In the genomic region with DNA sequence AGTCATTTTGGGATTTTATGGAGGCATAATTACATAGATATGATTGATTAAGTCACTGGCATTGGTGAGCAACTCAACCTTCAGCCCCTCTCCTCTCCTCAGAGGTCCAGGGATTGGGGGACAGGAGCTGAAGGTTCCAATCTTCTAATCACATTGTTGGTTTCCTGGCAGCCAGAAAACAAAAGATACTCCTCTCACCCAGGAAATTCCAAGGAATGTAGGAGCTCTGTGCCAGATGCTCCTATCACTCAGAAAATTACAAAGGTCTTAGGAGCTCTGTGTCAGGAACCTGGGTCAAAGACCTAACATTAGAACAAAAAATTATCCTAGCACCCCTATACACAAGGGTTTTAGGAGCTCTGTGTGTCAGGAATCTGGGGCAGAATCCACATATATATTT, we compare ENCODE assay signal across 26 cellular contexts.
"Had no signal": no experiment of that assay in that cellular context is flagged by ENCODE, and none has a peak within 500 bp of the region (broad histone marks: within the 10 kb centered on the region; RNA-seq: fewer than 3 reads in every experiment).

No MANE protein-coding gene starts in this region.

- H3K4me1 ChIP-seq: SJCRH30 had no signal

- DNase-seq: activated CD4-positive, alpha-beta T cell treated with anti-CD3 and anti-CD28 coated beads for 36 hours; activated CD4-positive, alpha-beta T cell treated with anti-CD3 and anti-CD28 coated beads, Interleukin-2, amount 10 ng/mL, durations not matched to agents 7 days and 5 days; activated CD4-positive, alpha-beta T cell treated with anti-CD3 and anti-CD28 coated beads, Interleukin-2, amount 50 U/mL, for 48 hours; activated CD8-positive, alpha-beta T cell treated with anti-CD3 and anti-CD28 coated beads, Interleukin-2, amount 10 ng/mL, durations not matched to agents 7 days and 5 days; activated gamma-delta T cell; activated naive CD4-positive, alpha-beta T cell treated with Interleukin-2 at 50 U/mL for 16 hours; activated naive CD8-positive, alpha-beta T cell treated with anti-CD3 and anti-CD28 coated beads, Interleukin-2, amount 10 ng/mL, durations not matched to agents 7 days and 5 days; activated T-cell treated with anti-CD3 and anti-CD28 coated beads, Interleukin-2, amount 50 U/mL, for 24 hours; amygdala; caudate nucleus; NCI-H1092 treated with DMSO at 0.1 percent for 48 hours; NCI-H1417; NCI-H187; NCI-H2029 treated with DMSO at 0.1 percent for 48 hours; NCI-H2107; NCI-H2171; NCI-H524 treated with DMSO at 0.1 percent for 48 hours; SHP77 had no signal

- H3K27ac ChIP-seq: ascending aorta, SJCRH30, SK-N-MC had no signal

- H3K27me3 ChIP-seq: ascending aorta, SJCRH30 had no signal

- H3K36me3 Mint-ChIP-seq: activated naive CD4-positive, alpha-beta T cell treated with anti-CD3 and anti-CD28 coated beads, Interleukin-2, amount 50 U/mL, for 24 hours; activated naive CD8-positive, alpha-beta T cell treated with anti-CD3 and anti-CD28 coated beads, Interleukin-2, amount 10 ng/mL, durations not matched to agents 7 days and 5 days; brain had no signal

- H3K27me3 Mint-ChIP-seq: activated CD4-positive, alpha-beta T cell treated with anti-CD3 and anti-CD28 coated beads for 36 hours; activated CD4-positive, alpha-beta T cell treated with anti-CD3 and anti-CD28 coated beads, Interleukin-2, amount 10 ng/mL, durations not matched to agents 7 days and 5 days; activated naive CD4-positive, alpha-beta T cell treated with anti-CD3 and anti-CD28 coated beads, Interleukin-2, amount 50 U/mL, for 24 hours; activated naive CD8-positive, alpha-beta T cell treated with anti-CD3 and anti-CD28 coated beads, Interleukin-2, amount 10 ng/mL, durations not matched to agents 7 days and 5 days; activated T-cell treated with anti-CD3 and anti-CD28 coated beads, Interleukin-2, amount 50 U/mL, for 24 hours; brain had no signal

- H3K36me3 ChIP-seq: ascending aorta, SJCRH30 had no signal

- H3K4me3 ChIP-seq: ascending aorta, SJCRH30, SK-N-MC had no signal

- H3K27ac Mint-ChIP-seq: activated CD4-positive, alpha-beta T cell treated with anti-CD3 and anti-CD28 coated beads for 36 hours; activated CD4-positive, alpha-beta T cell treated with anti-CD3 and anti-CD28 coated beads, Interleukin-2, amount 10 ng/mL, durations not matched to agents 7 days and 5 days; activated CD8-positive, alpha-beta T cell treated with anti-CD3 and anti-CD28 coated beads, Interleukin-2, amount 10 ng/mL, durations not matched to agents 7 days and 5 days; activated naive CD4-positive, alpha-beta T cell treated with anti-CD3 and anti-CD28 coated beads, Interleukin-2, amount 50 U/mL, for 24 hours; activated naive CD8-positive, alpha-beta T cell treated with anti-CD3 and anti-CD28 coated beads, Interleukin-2, amount 10 ng/mL, durations not matched to agents 7 days and 5 days; activated T-cell treated with anti-CD3 and anti-CD28 coated beads, Interleukin-2, amount 50 U/mL, for 24 hours; activated T-helper 2 cell treated with anti-CD3 and anti-CD28 coated beads, Interferon-gamma antibody, Interleukin-2, Interleukin-4, amounts not matched to agents 10 μg/mL and 5 μg/mL and 100 μg/mL, durations not matched to agents 14 hours and 24 hours and 36 hours; brain had no signal

- H3K9me3 Mint-ChIP-seq: activated CD4-positive, alpha-beta T cell treated with anti-CD3 and anti-CD28 coated beads, Interleukin-2, amount 10 ng/mL, durations not matched to agents 7 days and 5 days; activated T-cell treated with anti-CD3 and anti-CD28 coated beads, Interleukin-2, amount 50 U/mL, for 24 hours had no signal

- H3K4me1 Mint-ChIP-seq: activated CD4-positive, alpha-beta T cell treated with anti-CD3 and anti-CD28 coated beads for 36 hours; activated CD4-positive, alpha-beta T cell treated with anti-CD3 and anti-CD28 coated beads, Interleukin-2, amount 10 ng/mL, durations not matched to agents 7 days and 5 days; activated naive CD4-positive, alpha-beta T cell treated with anti-CD3 and anti-CD28 coated beads, Interleukin-2, amount 50 U/mL, for 24 hours; activated naive CD8-positive, alpha-beta T cell treated with anti-CD3 and anti-CD28 coated beads, Interleukin-2, amount 10 ng/mL, durations not matched to agents 7 days and 5 days had no signal

- ATAC-seq: activated CD4-positive, alpha-beta T cell treated with anti-CD3 and anti-CD28 coated beads for 36 hours; activated CD4-positive, CD25-positive, alpha-beta regulatory T cell treated with anti-CD3 and anti-CD28 coated beads, Interleukin-2, amount 50 U/mL, for 24 hours; activated CD8-positive, alpha-beta T cell treated with anti-CD3 and anti-CD28 coated beads, Interleukin-2, amount 10 ng/mL, durations not matched to agents 7 days and 5 days; Panc1 had no signal

- H3K4me3 Mint-ChIP-seq: activated CD4-positive, alpha-beta T cell treated with anti-CD3 and anti-CD28 coated beads for 36 hours; activated CD4-positive, alpha-beta T cell treated with anti-CD3 and anti-CD28 coated beads, Interleukin-2, amount 10 ng/mL, durations not matched to agents 7 days and 5 days; activated CD8-positive, alpha-beta T cell treated with anti-CD3 and anti-CD28 coated beads, Interleukin-2, amount 10 ng/mL, durations not matched to agents 7 days and 5 days; activated naive CD4-positive, alpha-beta T cell treated with anti-CD3 and anti-CD28 coated beads, Interleukin-2, amount 50 U/mL, for 24 hours; activated naive CD8-positive, alpha-beta T cell treated with anti-CD3 and anti-CD28 coated beads, Interleukin-2, amount 10 ng/mL, durations not matched to agents 7 days and 5 days; activated T-cell treated with anti-CD3 and anti-CD28 coated beads, Interleukin-2, amount 50 U/mL, for 24 hours; brain had no signal

- H3K9me3 ChIP-seq: ascending aorta, SJCRH30 had no signal
